24 cellular contexts compared by ENCODE assay signal in genomic region chr9:90953200-90953599, GRCh38.
DNase-seq lines count a peak whose midpoint lies in the region; ATAC-seq and TF ChIP-seq lines count a peak whose summit lies in the region.
"Had no signal": no experiment of that assay in that cellular context is flagged by ENCODE, and none has a peak within 500 bp of the region (broad histone marks: within the 10 kb centered on the region; RNA-seq: fewer than 3 reads in every experiment).

No MANE protein-coding gene starts in this region.

- no peaks in the 10 kb centered on the region for H4K20me1 ChIP-seq in KMS-11 (ENCODE audit: insufficient read depth)
- H4K20me1 ChIP-seq in neural progenitor cell (ENCODE audit: low read depth), result no peaks in the 10 kb centered on the region

- no peak overlapping the region; the same call in 1 of the 2 replicates for H2AFZ ChIP-seq in KMS-11 (ENCODE audit: low read depth)
- peak overlapping the region; percentile 53 for H2AFZ ChIP-seq in neural progenitor cell (replicated peaks)
- H2AFZ ChIP-seq: GM23248, PC-9 had no signal

- H3K9me3 Mint-ChIP-seq in WTC11 (no peaks in the 10 kb centered on the region), neural progenitor cell (no peaks in the 10 kb centered on the region)

- H3K27ac ChIP-seq in KMS-11, result 0 out of 2 replicates have a peak overlapping the region, but pooled peaks have one; percentile 11
- no peak overlapping the region for H3K27ac ChIP-seq in neural progenitor cell
- H3K27ac ChIP-seq: 22Rv1, GM23248, PC-9, SJSA1 had no signal

- H3K9ac ChIP-seq in KMS-11 (no peak overlapping the region), neural progenitor cell (no peak overlapping the region)
- H3K9ac ChIP-seq: GM23248 had no signal

- H3F3A ChIP-seq in neural progenitor cell (ENCODE audit: low read depth), result no peaks in the 10 kb centered on the region

- H3K4me1 ChIP-seq in KMS-11 (ENCODE audit: low read depth, poor library complexity, severe bottlenecking), result peaks cover 28% of the 10 kb centered on the region
- H3K4me1 ChIP-seq in neural progenitor cell, result peaks cover 7% of the 10 kb centered on the region
- H3K4me1 ChIP-seq: HAP-1 had no signal

- H3K4me1 Mint-ChIP-seq in WTC11 (peaks cover 23% of the 10 kb centered on the region), neural progenitor cell (no peaks in the 10 kb centered on the region)

- ATAC-seq in WTC11, result peak; percentile 86

- peak; percentile 3 for DNase-seq in DMS 273 (lab: John Stamatoyannopoulos, UW; ENCODE audit: unreplicated experiment)
- DNase-seq in DMS 273 treated with DMSO at 0.1 percent for 48 hours (lab: John Stamatoyannopoulos, UW), result no peak
- DNase-seq in WTC11 (ENCODE audit: low spot score), result no peak
- no peak for DNase-seq in neural progenitor cell (ENCODE audit: low spot score)
- DNase-seq in pons (ENCODE audit: low spot score), result no peak
- DNase-seq in putamen (ENCODE audit: low spot score), result no peak
- no peak for DNase-seq in GDM1 (lab: John Stamatoyannopoulos, UW)
- DNase-seq: BE2C; Calu3; GM23248; Kasumi-1; NCI-H2029; NCI-H2171; NCI-H524; NCI-H82; NK-92 treated with Interleukin-12 subunit alpha and Interleukin-12 subunit beta, amount 100 ng/mL, for 24 hours; PC-9; Right ventricle myocardium superior; RPMI8226; T-helper 1 cell had no signal

- H3K36me3 ChIP-seq in KMS-11 (ENCODE audit: insufficient read depth) (no peaks in the 10 kb centered on the region), neural progenitor cell (no peaks in the 10 kb centered on the region)
- H3K36me3 ChIP-seq: BE2C, HAP-1, SJSA1 had no signal

- no peaks in the 10 kb centered on the region for H3K9me3 ChIP-seq in neural progenitor cell (ENCODE audit: low read depth)
- H3K9me3 ChIP-seq: BE2C, HAP-1, SJSA1 had no signal

- no peaks in the 10 kb centered on the region for H3K36me3 Mint-ChIP-seq in WTC11
- no peaks in the 10 kb centered on the region for H3K36me3 Mint-ChIP-seq in neural progenitor cell

- CTCF ChIA-PET in WTC11 (lab: Charles Lee), result interaction anchor here (0.7 to 1.3 kb wide), 3 partner anchors 11 to 38 kb away, joined by 3 to 13 read pairs (median 6); no protein-coding TSS in a partner anchor

- TF ChIP-seq CTCF in KMS-11 (conservative IDR thresholded peaks at IDR 0.05; ENCODE audit: low read depth, low read length) (no peak), WTC11 (IDR thresholded peaks at IDR 0.05) (no peak), neural progenitor cell (IDR thresholded peaks at IDR 0.05) (peak; percentile 6)

- H3K27ac Mint-ChIP-seq in WTC11 (no peak overlapping the region), neural progenitor cell (no peak overlapping the region)

- H3K79me2 ChIP-seq in KMS-11 (ENCODE audit: insufficient read depth, low read depth), result no peaks in the 10 kb centered on the region
- no peaks in the 10 kb centered on the region for H3K79me2 ChIP-seq in neural progenitor cell (ENCODE audit: low read depth)

- no peak overlapping the region for H3K4me3 Mint-ChIP-seq in WTC11
- no peak overlapping the region for H3K4me3 Mint-ChIP-seq in neural progenitor cell

- H3K27me3 ChIP-seq in KMS-11 (ENCODE audit: insufficient read depth, low read depth), result no peaks in the 10 kb centered on the region
- H3K27me3 ChIP-seq in neural progenitor cell, result no peaks in the 10 kb centered on the region
- H3K27me3 ChIP-seq: BE2C, SJSA1 had no signal

- H3K4me3 ChIP-seq in KMS-11 (IDR thresholded peaks at IDR 0.05; ENCODE audit: insufficient read depth, low read depth, low read length) (no peak overlapping the region), neural progenitor cell (no peak overlapping the region)
- H3K4me3 ChIP-seq: GM23248, HAP-1, PC-9, SJSA1 had no signal

- H3K4me2 ChIP-seq in KMS-11 (peak overlapping the region; percentile 7; the same call in 1 of the 2 replicates), neural progenitor cell (no peak overlapping the region)
- H3K4me2 ChIP-seq: PC-9 had no signal

- H3K27me3 Mint-ChIP-seq in WTC11 (ENCODE audit: low read depth) (peaks cover 4% of the 10 kb centered on the region), neural progenitor cell (ENCODE audit: insufficient read depth, low read depth) (no peaks in the 10 kb centered on the region)

- POLR2A ChIA-PET in WTC11 (lab: Charles Lee), result no interaction called here

TF ChIP-seq in WTC11, 78 proteins besides CTCF, POLR2A, EP300 and RAD21:
- TF ChIP-seq TP53 (CRISPR knock-in tag; IDR thresholded peaks at IDR 0.05) (no peak), ARID4B (CRISPR knock-in tag; IDR thresholded peaks at IDR 0.05; ENCODE audit: borderline replicate concordance) (no peak), ZNF263 (CRISPR knock-in tag; IDR thresholded peaks at IDR 0.05; ENCODE audit: low read depth) (no peak)
